4 cellular contexts compared by ENCODE assay signal in the genomic region with DNA sequence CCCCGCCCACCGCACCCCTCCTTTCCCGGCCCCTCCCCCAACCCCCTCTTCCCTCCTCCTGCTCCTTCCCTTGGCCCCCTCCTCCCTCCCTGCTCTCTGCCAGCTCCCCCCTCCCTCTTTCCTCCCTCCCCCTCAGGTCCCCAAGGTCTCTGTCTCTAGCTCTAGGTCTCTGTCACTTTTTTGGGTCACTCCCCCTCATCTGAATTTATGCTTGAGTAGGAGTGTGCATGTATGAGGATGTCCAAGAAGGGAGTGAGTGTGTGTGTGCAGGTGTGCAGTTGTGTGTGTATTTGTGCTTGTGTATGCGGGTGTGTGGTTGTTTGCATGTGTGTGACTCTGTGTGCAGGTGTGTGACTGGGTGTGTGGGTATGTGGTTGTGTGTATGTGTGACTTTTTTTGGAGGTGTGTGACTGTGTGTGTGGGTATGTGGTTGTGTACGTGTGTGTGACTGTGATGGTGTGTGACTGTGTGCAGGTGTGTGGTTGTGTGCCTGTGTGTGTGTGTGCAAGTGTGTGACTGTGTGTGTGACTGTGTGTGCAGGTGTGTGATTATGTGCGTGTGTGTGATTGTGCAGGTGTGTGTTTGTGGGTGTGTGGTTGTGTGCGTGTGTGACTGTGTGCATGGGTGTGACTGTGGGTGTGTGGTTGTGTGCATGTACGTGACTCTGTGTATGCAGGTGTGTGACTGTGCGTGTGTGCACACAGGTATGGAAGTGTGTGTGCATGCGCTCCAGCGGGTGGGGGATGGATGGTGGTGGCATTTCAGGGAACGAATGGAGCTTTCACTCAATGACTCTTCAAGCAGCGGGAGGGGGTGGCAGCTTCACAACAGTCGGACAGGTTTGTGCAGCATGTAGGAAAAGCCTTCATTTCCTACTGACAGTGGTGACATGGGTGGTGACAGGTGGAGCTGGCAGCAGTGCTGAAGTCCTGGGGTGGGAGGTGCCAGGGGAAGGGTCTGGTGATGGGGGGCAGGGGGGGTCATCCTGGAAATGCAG.
TF ChIP-seq lines count a peak whose summit lies in the region.

No MANE protein-coding gene starts in this region.

TF ChIP-seq in SK-N-SH, 30 proteins besides CTCF, POLR2A, EP300 and RAD21 (continues in another document):
- TF ChIP-seq EZH2phosphoT487 (IDR thresholded peaks at IDR 0.05; ENCODE audit: borderline replicate concordance, low read depth) (no peak), MXI1 (IDR thresholded peaks at IDR 0.05; ENCODE audit: low read depth, low read length) (no peak), CHD2 (IDR thresholded peaks at IDR 0.05; ENCODE audit: low read length, partially characterized antibody) (no peak), FOXM1 (IDR thresholded peaks at IDR 0.05; ENCODE audit: low read depth) (no peak), SMC3 (IDR thresholded peaks at IDR 0.05; ENCODE audit: low read depth, low read length) (no peak), GATA2 (CRISPR knock-in tag; IDR thresholded peaks at IDR 0.05) (no peak), JUND (IDR thresholded peaks at IDR 0.05) (no peak), TAF1 (IDR thresholded peaks at IDR 0.05; ENCODE audit: borderline replicate concordance, low read depth, low read length) (no peak), FOXJ3 (CRISPR knock-in tag; IDR thresholded peaks at IDR 0.05) (no peak), FOSL2 (IDR thresholded peaks at IDR 0.05; ENCODE audit: borderline replicate concordance, low read depth) (no peak), YY1 (IDR thresholded peaks at IDR 0.05; ENCODE audit: low read depth) (no peak)
- TF ChIP-seq, protein P1, sequence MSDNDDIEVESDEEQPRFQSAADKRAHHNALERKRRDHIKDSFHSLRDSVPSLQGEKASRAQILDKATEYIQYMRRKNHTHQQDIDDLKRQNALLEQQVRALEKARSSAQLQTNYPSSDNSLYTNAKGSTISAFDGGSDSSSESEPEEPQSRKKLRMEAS (IDR thresholded peaks at IDR 0.05; ENCODE audit: low read depth) = no peak
- TF ChIP-seq, protein P2, sequence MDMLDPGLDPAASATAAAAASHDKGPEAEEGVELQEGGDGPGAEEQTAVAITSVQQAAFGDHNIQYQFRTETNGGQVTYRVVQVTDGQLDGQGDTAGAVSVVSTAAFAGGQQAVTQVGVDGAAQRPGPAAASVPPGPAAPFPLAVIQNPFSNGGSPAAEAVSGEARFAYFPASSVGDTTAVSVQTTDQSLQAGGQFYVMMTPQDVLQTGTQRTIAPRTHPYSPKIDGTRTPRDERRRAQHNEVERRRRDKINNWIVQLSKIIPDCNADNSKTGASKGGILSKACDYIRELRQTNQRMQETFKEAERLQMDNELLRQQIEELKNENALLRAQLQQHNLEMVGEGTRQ (IDR thresholded peaks at IDR 0.05; ENCODE audit: borderline replicate concordance, low read depth, low read length) = no peak
- TF ChIP-seq, protein P3, sequence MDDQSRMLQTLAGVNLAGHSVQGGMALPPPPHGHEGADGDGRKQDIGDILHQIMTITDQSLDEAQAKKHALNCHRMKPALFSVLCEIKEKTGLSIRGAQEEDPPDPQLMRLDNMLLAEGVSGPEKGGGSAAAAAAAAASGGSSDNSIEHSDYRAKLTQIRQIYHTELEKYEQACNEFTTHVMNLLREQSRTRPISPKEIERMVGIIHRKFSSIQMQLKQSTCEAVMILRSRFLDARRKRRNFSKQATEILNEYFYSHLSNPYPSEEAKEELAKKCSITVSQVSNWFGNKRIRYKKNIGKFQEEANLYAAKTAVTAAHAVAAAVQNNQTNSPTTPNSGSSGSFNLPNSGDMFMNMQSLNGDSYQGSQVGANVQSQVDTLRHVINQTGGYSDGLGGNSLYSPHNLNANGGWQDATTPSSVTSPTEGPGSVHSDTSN (IDR thresholded peaks at IDR 0.05) = no peak

TF ChIP-seq in SK-N-SH treated with all-trans-retinoic acid at 6 μM for 48 hours, 23 proteins besides CTCF, POLR2A, EP300 and RAD21:
- TF ChIP-seq RARB (CRISPR knock-in tag; IDR thresholded peaks at IDR 0.05) (no peak), CSDC2 (CRISPR knock-in tag; IDR thresholded peaks at IDR 0.05) (no peak), ZFP30 (CRISPR knock-in tag; IDR thresholded peaks at IDR 0.05) (no peak)

TF ChIP-seq in WTC11, 78 proteins besides CTCF, POLR2A, EP300 and RAD21:
- TF ChIP-seq, protein P4, sequence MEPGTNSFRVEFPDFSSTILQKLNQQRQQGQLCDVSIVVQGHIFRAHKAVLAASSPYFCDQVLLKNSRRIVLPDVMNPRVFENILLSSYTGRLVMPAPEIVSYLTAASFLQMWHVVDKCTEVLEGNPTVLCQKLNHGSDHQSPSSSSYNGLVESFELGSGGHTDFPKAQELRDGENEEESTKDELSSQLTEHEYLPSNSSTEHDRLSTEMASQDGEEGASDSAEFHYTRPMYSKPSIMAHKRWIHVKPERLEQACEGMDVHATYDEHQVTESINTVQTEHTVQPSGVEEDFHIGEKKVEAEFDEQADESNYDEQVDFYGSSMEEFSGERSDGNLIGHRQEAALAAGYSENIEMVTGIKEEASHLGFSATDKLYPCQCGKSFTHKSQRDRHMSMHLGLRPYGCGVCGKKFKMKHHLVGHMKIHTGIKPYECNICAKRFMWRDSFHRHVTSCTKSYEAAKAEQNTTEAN (CRISPR knock-in tag; IDR thresholded peaks at IDR 0.05) = 0 out of 2 replicates have a peak, but pooled peaks have one; percentile 25
- TF ChIP-seq, protein P5, sequence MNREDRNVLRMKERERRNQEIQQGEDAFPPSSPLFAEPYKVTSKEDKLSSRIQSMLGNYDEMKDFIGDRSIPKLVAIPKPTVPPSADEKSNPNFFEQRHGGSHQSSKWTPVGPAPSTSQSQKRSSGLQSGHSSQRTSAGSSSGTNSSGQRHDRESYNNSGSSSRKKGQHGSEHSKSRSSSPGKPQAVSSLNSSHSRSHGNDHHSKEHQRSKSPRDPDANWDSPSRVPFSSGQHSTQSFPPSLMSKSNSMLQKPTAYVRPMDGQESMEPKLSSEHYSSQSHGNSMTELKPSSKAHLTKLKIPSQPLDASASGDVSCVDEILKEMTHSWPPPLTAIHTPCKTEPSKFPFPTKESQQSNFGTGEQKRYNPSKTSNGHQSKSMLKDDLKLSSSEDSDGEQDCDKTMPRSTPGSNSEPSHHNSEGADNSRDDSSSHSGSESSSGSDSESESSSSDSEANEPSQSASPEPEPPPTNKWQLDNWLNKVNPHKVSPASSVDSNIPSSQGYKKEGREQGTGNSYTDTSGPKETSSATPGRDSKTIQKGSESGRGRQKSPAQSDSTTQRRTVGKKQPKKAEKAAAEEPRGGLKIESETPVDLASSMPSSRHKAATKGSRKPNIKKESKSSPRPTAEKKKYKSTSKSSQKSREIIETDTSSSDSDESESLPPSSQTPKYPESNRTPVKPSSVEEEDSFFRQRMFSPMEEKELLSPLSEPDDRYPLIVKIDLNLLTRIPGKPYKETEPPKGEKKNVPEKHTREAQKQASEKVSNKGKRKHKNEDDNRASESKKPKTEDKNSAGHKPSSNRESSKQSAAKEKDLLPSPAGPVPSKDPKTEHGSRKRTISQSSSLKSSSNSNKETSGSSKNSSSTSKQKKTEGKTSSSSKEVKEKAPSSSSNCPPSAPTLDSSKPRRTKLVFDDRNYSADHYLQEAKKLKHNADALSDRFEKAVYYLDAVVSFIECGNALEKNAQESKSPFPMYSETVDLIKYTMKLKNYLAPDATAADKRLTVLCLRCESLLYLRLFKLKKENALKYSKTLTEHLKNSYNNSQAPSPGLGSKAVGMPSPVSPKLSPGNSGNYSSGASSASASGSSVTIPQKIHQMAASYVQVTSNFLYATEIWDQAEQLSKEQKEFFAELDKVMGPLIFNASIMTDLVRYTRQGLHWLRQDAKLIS (CRISPR knock-in tag; IDR thresholded peaks at IDR 0.05; ENCODE audit: borderline replicate concordance) = no peak
- no peak for TF ChIP-seq JUN (CRISPR knock-in tag; IDR thresholded peaks at IDR 0.05)

TF ChIP-seq in neural cell, 6 proteins besides CTCF, POLR2A, EP300 and RAD21:
- TF ChIP-seq POLR2AphosphoS5 (IDR thresholded peaks at IDR 0.05) (peak; percentile 81), TAF1 (IDR thresholded peaks at IDR 0.05; ENCODE audit: low read depth) (no peak), EZH2 (IDR thresholded peaks at IDR 0.05; ENCODE audit: borderline replicate concordance, insufficient read depth, low read length, poor library complexity, severe bottlenecking) (no peak)
